ENCODE assay signal across 14 cellular contexts in genomic region chr1:109167114-109167513, GRCh38. TPM values are rescaled to one million over a fixed set of nuclear protein-coding genes. Genes with fewer than 3 reads are reported as not detected.
DNase-seq lines count a peak whose midpoint lies in the region; ATAC-seq, FAIRE-seq and TF ChIP-seq lines count a peak whose summit lies in the region.
"Had no signal": no experiment of that assay in that cellular context is flagged by ENCODE, and none has a peak within 500 bp of the region (broad histone marks: within the 10 kb centered on the region; RNA-seq: fewer than 3 reads in every experiment).

No MANE protein-coding gene starts in this region.

- H3K27ac ChIP-seq in GM12878 (ENCODE audit: control insufficient read depth, insufficient read depth) = no peak overlapping the region
- H3K27ac ChIP-seq: hepatocyte had no signal

- H2AFZ ChIP-seq in GM12878 (ENCODE audit: control insufficient read depth, low read depth, low read length) = no peak overlapping the region
- H2AFZ ChIP-seq: hepatocyte had no signal

- RAD21 ChIA-PET in GM12878 (lab: Charles Lee; ENCODE audit: unreplicated experiment) = interaction anchor here (0.7 kb wide), 2 partner anchors 27 to 67 kb away, joined by 3 read pairs; no protein-coding TSS in a partner anchor

- SMC1A ChIA-PET in GM12878 (lab: Charles Lee; ENCODE audit: uncharacterized antibody, unreplicated experiment) = interaction anchor here (0.6 to 1.3 kb wide), 6 partner anchors 13 to 67 kb away, joined by 3 to 6 read pairs (median 3); no protein-coding TSS in a partner anchor

- FAIRE-seq in GM12878 (lab: Jason Lieb, UNC) = no peak
- no peak for FAIRE-seq in RCC 7860 (lab: Jason Lieb, UNC)

- no peak for TF ChIP-seq POLR2A in GM12878 (IDR thresholded peaks at IDR 0.05; ENCODE audit: low read depth, low read length)

- no peaks in the 10 kb centered on the region for H3K9me3 Mint-ChIP-seq in nephron progenitor cell

- intact Hi-C loops in GM12878 (cut with micrococcal nuclease; ENCODE audit: unreplicated experiment) (no loop called here), head of caudate nucleus (cut with DNase I) (no loop called here)

- TF ChIP-seq RAD21 in GM12878 (IDR thresholded peaks at IDR 0.05; ENCODE audit: insufficient read depth, low read depth, low read length) = no peak

- H3K4me1 Mint-ChIP-seq in nephron progenitor cell = peaks cover 19% of the 10 kb centered on the region

- H3K27me3 Mint-ChIP-seq in nephron progenitor cell (ENCODE audit: low read depth, poor library complexity) = peaks cover 6% of the 10 kb centered on the region
- H3K27me3 Mint-ChIP-seq: activated CD4-positive, alpha-beta T cell treated with anti-CD3 and anti-CD28 coated beads for 36 hours had no signal

- H3K36me3 Mint-ChIP-seq in nephron progenitor cell (ENCODE audit: low read depth) = no peaks in the 10 kb centered on the region

- TF ChIP-seq CTCF in GM13977 (IDR thresholded peaks at IDR 0.05; ENCODE audit: extremely low read depth, insufficient read depth, missing control alignments) (no peak), GM12878 (IDR thresholded peaks at IDR 0.05 in 2 of 3, conservative IDR thresholded peaks at IDR 0.05 in 1 of 3; ENCODE audit: control insufficient read depth in 2 of 3, extremely low read depth in 1 of 3, insufficient read depth in 1 of 3, low read depth in 3 of 3, low read length in 3 of 3) (no peak), nephron progenitor cell (IDR thresholded peaks at IDR 0.05) (no peak)

- H3K4me1 ChIP-seq in GM12878 (ENCODE audit: control insufficient read depth, insufficient read depth, low read length) = peaks cover 33% of the 10 kb centered on the region

- DNase-seq in GM13977 (ENCODE audit: low spot score) = peak; percentile 40
- DNase-seq in GM12878 (ENCODE audit: low read depth, low spot score) = peak; percentile 74
- no peak for DNase-seq in head of caudate nucleus
- no peak for DNase-seq in RCC 7860 (ENCODE audit: low spot score)
- DNase-seq in nephron progenitor cell = no peak
- DNase-seq in amniotic stem cell (lab: John Stamatoyannopoulos, UW) = no peak
- DNase-seq: activated CD4-positive, alpha-beta T cell treated with anti-CD3 and anti-CD28 coated beads for 36 hours; activated naive CD4-positive, alpha-beta T cell treated with Interleukin-2 at 50 U/mL for 16 hours; mucosa of descending colon; NCI-H1092 had no signal

- no peaks in the 10 kb centered on the region for H4K20me1 ChIP-seq in GM12878 (ENCODE audit: control insufficient read depth, insufficient read depth)

- no peaks in the 10 kb centered on the region for H3K36me3 ChIP-seq in GM12878 (ENCODE audit: control insufficient read depth in 2 of 2, insufficient read depth in 2 of 2, low read length in 1 of 2)

- POLR2A ChIA-PET in GM12878 (lab: Charles Lee) = interaction anchor here (1.8 kb wide), 1 partner anchor 67 kb away, joined by 4 read pairs; no protein-coding TSS in a partner anchor

- peak overlapping the region; percentile 38; the same call in 1 of the 2 replicates for H3K4me2 ChIP-seq in GM12878 (ENCODE audit: control insufficient read depth, insufficient read depth)
- H3K4me2 ChIP-seq: hepatocyte had no signal

- in situ Hi-C loops in GM13977 (cut with MboI; ENCODE audit: low pct_unique_long_range_greater_than_20kb, low sequenced_read_pairs, unreplicated experiment) (no loop called here), GM12878 (cut with MboI) (no loop called here)

- no peak overlapping the region for H3K27ac Mint-ChIP-seq in nephron progenitor cell
- H3K27ac Mint-ChIP-seq: activated CD4-positive, alpha-beta T cell treated with anti-CD3 and anti-CD28 coated beads for 36 hours had no signal

- no peaks in the 10 kb centered on the region for H3K9me3 ChIP-seq in GM12878 (replicated peaks; ENCODE audit: control insufficient read depth, insufficient read depth, low read length)
- H3K9me3 ChIP-seq: mucosa of descending colon had no signal

- H3K4me3 Mint-ChIP-seq in nephron progenitor cell = no peak overlapping the region
- H3K4me3 Mint-ChIP-seq: activated CD4-positive, alpha-beta T cell treated with anti-CD3 and anti-CD28 coated beads for 36 hours had no signal

- TF ChIP-seq EP300 in GM12878 (IDR thresholded peaks at IDR 0.05; ENCODE audit: borderline replicate concordance in 1 of 2, control insufficient read depth in 1 of 2, low read depth in 2 of 2, low read length in 2 of 2) = peak in 1 of 2 experiments; percentile 42; a peak in 1 of 4 replicates

- ATAC-seq in GM21447 (IDR thresholded peaks at IDR 0.05; ENCODE audit: unreplicated experiment) = peak; percentile 66
- ATAC-seq in HG03139 (IDR thresholded peaks at IDR 0.05; ENCODE audit: unreplicated experiment) = peak; percentile 54
- ATAC-seq in GM12878 = peak; percentile 80
- ATAC-seq: activated CD4-positive, alpha-beta T cell treated with anti-CD3 and anti-CD28 coated beads for 36 hours; mucosa of descending colon; Panc1 had no signal

- H3K9ac ChIP-seq in GM12878 (ENCODE audit: control insufficient read depth, insufficient read depth, low read length) = no peak overlapping the region

- no TSS peak for BruUV-seq in GM12878 (replicated peaks; lab: Mats Ljungman, UMichigan)

- H3K27me3 ChIP-seq in GM12878 (replicated peaks in 1 of 2; ENCODE audit: control insufficient read depth in 2 of 2, insufficient read depth in 2 of 2, low read length in 1 of 2) = no peaks in the 10 kb centered on the region
- H3K27me3 ChIP-seq: hepatocyte had no signal

- no peak overlapping the region for H3K4me3 ChIP-seq in GM12878
- H3K4me3 ChIP-seq: hepatocyte, mucosa of descending colon had no signal

- no peaks in the 10 kb centered on the region for H3K79me2 ChIP-seq in GM12878 (ENCODE audit: control insufficient read depth, insufficient read depth, low read length)
- H3K79me2 ChIP-seq: hepatocyte had no signal

- CTCF ChIA-PET in GM12878 (lab: Yijun Ruan, JAX) = interaction anchor here (0.6 to 1.8 kb wide), 4 partner anchors 22 to 339 kb away, joined by 3 to 5 read pairs (median 3); no protein-coding TSS in a partner anchor

- 0% methylated on average over 6 of the region's 6 CpGs for WGBS in GM12878 (ENCODE audit: insufficient coverage, insufficient replicate concordance, low lambda C conversion rate, missing lambda C conversion rate)

TF ChIP-seq in GM12878, 131 proteins besides CTCF, POLR2A, EP300 and RAD21 (continues in another document):
- TF ChIP-seq POU2F2 (IDR thresholded peaks at IDR 0.05; ENCODE audit: borderline replicate concordance, low read depth, low read length) = peak; percentile 54; the same call in 1 of the 3 replicates
- TF ChIP-seq ATF7 (IDR thresholded peaks at IDR 0.05; ENCODE audit: low read depth) = peak; percentile 33; the same call in 1 of the 2 replicates
- peak; percentile 56; the same call in 1 of the 2 replicates for TF ChIP-seq EED (IDR thresholded peaks at IDR 0.05; ENCODE audit: low read depth)
- 0 out of 2 replicates have a peak, but pooled peaks have one; percentile 26 for TF ChIP-seq IRF4 (IDR thresholded peaks at IDR 0.05; ENCODE audit: low read depth, low read length)
- peak; percentile 91 for TF ChIP-seq MEF2B (IDR thresholded peaks at IDR 0.05; ENCODE audit: partially characterized antibody, poor library complexity, severe bottlenecking)
- 0 out of 2 replicates have a peak, but pooled peaks have one; percentile 39 for TF ChIP-seq TCF12 (IDR thresholded peaks at IDR 0.05; ENCODE audit: low read depth, low read length)
- no peak for TF ChIP-seq YBX1 (IDR thresholded peaks at IDR 0.05)
- TF ChIP-seq NBN (IDR thresholded peaks at IDR 0.05) = 0 out of 2 replicates have a peak, but pooled peaks have one; percentile 28

RNA-seq across cellular contexts. Expression of gene SARS1, which starts 46.6 kb away (rescaled TPM):
- 124 and 126 TPM in 2 replicates for total RNA-seq in GM12878 (2013; cell fraction: nucleolus; rRNA removed)
- total RNA-seq in GM12878 (2014; rRNA removed) (120 and 123 TPM in 2 replicates), GM12878 (2014; rRNA removed; fragmentation: Illumina TruSeq; extraction: Trizol) (133 and 137 TPM in 2 replicates), GM12878 (2021) (110 and 115 TPM in 2 replicates)
- polyA plus RNA-seq in GM12878 (2011; ENCODE audit: low read depth) = 93.3 TPM
- polyA plus RNA-seq in GM12878 (2011; rRNA removed) (87.1 and 116 TPM in 2 replicates), GM12878 (2014; fragmentation: Illumina TruSeq; extraction: Trizol) (139 and 152 TPM in 2 replicates), GM12878 (2014; fragmentation: Nextera tagmentation; extraction: Ambion mirVana) (100 to 1,000 TPM; 148 to 202 TPM), GM12878 (2014; rRNA removed) (103 and 110 TPM in 2 replicates), GM12878 (2016; fragmentation: Nextera tagmentation; extraction: Ambion mirVana) (100 to 1,000 TPM; 163 to 168 TPM)
- polyA plus RNA-seq in GM12878 (2011; cell fraction: cytosol; rRNA removed) = 109 and 122 TPM in 2 replicates
- polyA plus RNA-seq in GM12878 (2011; cell fraction: nucleus; rRNA removed) = 128 and 149 TPM in 2 replicates
- 102 and 112 TPM in 2 replicates for polyA plus RNA-seq in GM12878 (2012)
- 83.7 and 94.1 TPM in 2 replicates for polyA minus RNA-seq in GM12878 (2011; rRNA and poly(A)+ RNA removed)
- 26.5 and 31.2 TPM in 2 replicates for polyA minus RNA-seq in GM12878 (2011; cell fraction: cytosol; rRNA and poly(A)+ RNA removed)
- polyA minus RNA-seq in GM12878 (2011; cell fraction: nucleus; rRNA and poly(A)+ RNA removed) = 44.6 and 53.6 TPM in 2 replicates

RNA-seq across cellular contexts. Expression of gene ELAPOR1, which starts 53.2 kb away (rescaled TPM):
- total RNA-seq in GM12878 (2013; cell fraction: nucleolus; rRNA removed) = 0.56 and 1.3 TPM in 2 replicates
- total RNA-seq in GM12878 (2014; rRNA removed) (0.05 TPM in 1 of 2 replicates, not detected in the other), GM12878 (2014; rRNA removed; fragmentation: Illumina TruSeq; extraction: Trizol) (0.05 and 0.18 TPM in 2 replicates), GM12878 (2021) (0.21 TPM in 1 of 2 replicates, not detected in the other)
- not detected for polyA plus RNA-seq in GM12878 (2011; ENCODE audit: low read depth)
- polyA plus RNA-seq in GM12878 (2011; rRNA removed) (1.2 and 2.1 TPM in 2 replicates), GM12878 (2014; fragmentation: Illumina TruSeq; extraction: Trizol) (0.07 and 0.10 TPM in 2 replicates), GM12878 (2014; fragmentation: Nextera tagmentation; extraction: Ambion mirVana) (under 1 TPM; 0.04 to 0.24 TPM), GM12878 (2014; rRNA removed) (0.05 and 0.06 TPM in 2 replicates), GM12878 (2016; fragmentation: Nextera tagmentation; extraction: Ambion mirVana) (under 1 TPM in 1 of 2 experiments, not detected in 1; 0.47 TPM)
- polyA plus RNA-seq in GM12878 (2011; cell fraction: cytosol; rRNA removed) = 2.2 and 2.8 TPM in 2 replicates
- 4.0 and 5.8 TPM in 2 replicates for polyA plus RNA-seq in GM12878 (2011; cell fraction: nucleus; rRNA removed)
- polyA plus RNA-seq in GM12878 (2012) = 0.08 TPM in 1 of 2 replicates, not detected in the other
- polyA minus RNA-seq in GM12878 (2011; rRNA and poly(A)+ RNA removed) = 2.7 and 3.7 TPM in 2 replicates
- 1.0 and 1.7 TPM in 2 replicates for polyA minus RNA-seq in GM12878 (2011; cell fraction: cytosol; rRNA and poly(A)+ RNA removed)
- 1.1 and 1.3 TPM in 2 replicates for polyA minus RNA-seq in GM12878 (2011; cell fraction: nucleus; rRNA and poly(A)+ RNA removed)

Comparison
In these comparisons a context has a peak if more than half of its experiments do, and no peak if none do; other contexts are left out.
1. DNase-seq: peak in GM13977 (single experiment) and GM12878 (single experiment); none in head of caudate nucleus (0 of 42), RCC 7860 (single experiment), nephron progenitor cell (single experiment) and amniotic stem cell (single experiment).
2. Peak in every context shown above with its lines, with median percentiles within 50 percentile points of each other: ATAC-seq.